16 cellular contexts compared by ENCODE assay signal in genomic region chr17:68792873-68793272, GRCh38.
DNase-seq lines count a peak whose midpoint lies in the region; ATAC-seq and TF ChIP-seq lines count a peak whose summit lies in the region.
"Had no signal": no experiment of that assay in that cellular context is flagged by ENCODE, and none has a peak within 500 bp of the region (broad histone marks: within the 10 kb centered on the region; RNA-seq: fewer than 3 reads in every experiment).

No MANE protein-coding gene starts in this region.

- H2BK5ac ChIP-seq in neuronal stem cell (ENCODE audit: low read length): no peak overlapping the region

- H3K27me3 ChIP-seq in right atrium auricular region (no peaks in the 10 kb centered on the region), neuronal stem cell (ENCODE audit: control insufficient read depth in 3 of 3, insufficient read depth in 3 of 3, low read depth in 1 of 3, low read length in 3 of 3) (no peaks in the 10 kb centered on the region), uterus (no peaks in the 10 kb centered on the region)
- H3K27me3 ChIP-seq: cardiac muscle cell had no signal

- DNase-seq in right atrium auricular region (ENCODE audit: low spot score) (no peak), Right ventricle myocardium superior (no peak), fibroblast of the aortic adventitia (ENCODE audit: low read depth) (peak; percentile 13), neuronal stem cell (ENCODE audit: low spot score) (no peak), uterus (no peak), Ammon's horn (ENCODE audit: low spot score) (no peak)
- no peak for DNase-seq in effector CD8-positive, alpha-beta T cell (lab: John Stamatoyannopoulos, UW)
- DNase-seq in activated T-cell treated with anti-CD3 and anti-CD28 coated beads, Interleukin-2, amount 50 U/mL, for 24 hours: no peak
- DNase-seq: activated naive CD8-positive, alpha-beta T cell treated with anti-CD3 and anti-CD28 coated beads, Interleukin-2, amount 10 ng/mL, durations not matched to agents 7 days and 5 days; activated T-cell treated with anti-CD3 and anti-CD28 coated beads, Interleukin-2, amount 50 U/mL, for 48 hours; MM.1S; NCI-H2081 treated with DMSO at 0.1 percent for 48 hours; NCI-H524 had no signal

- H2BK120ac ChIP-seq in neuronal stem cell (ENCODE audit: low read depth, low read length): no peak overlapping the region

- no peak overlapping the region for H3K4ac ChIP-seq in neuronal stem cell (ENCODE audit: low read length)

- H4K8ac ChIP-seq in neuronal stem cell (ENCODE audit: low read depth, low read length): no peak overlapping the region

- no peak for TF ChIP-seq CTCF in right atrium auricular region (IDR thresholded peaks at IDR 0.05)
- TF ChIP-seq CTCF in fibroblast of the aortic adventitia (IDR thresholded peaks at IDR 0.05; ENCODE audit: insufficient read depth, low read length): no peak
- TF ChIP-seq CTCF in uterus (IDR thresholded peaks at IDR 0.05): no peak

- no peak overlapping the region for H2BK12ac ChIP-seq in neuronal stem cell (ENCODE audit: low read length)

- H3K4me3 ChIP-seq in right atrium auricular region (no peak overlapping the region), fibroblast of the aortic adventitia (ENCODE audit: low read depth, low read length) (no peak overlapping the region), neuronal stem cell (ENCODE audit: low read length in 2 of 2) (no peak overlapping the region), uterus (no peak overlapping the region)
- H3K4me3 ChIP-seq: cardiac muscle cell, smooth muscle cell had no signal

- H3K4me1 Mint-ChIP-seq in activated T-cell treated with anti-CD3 and anti-CD28 coated beads, Interleukin-2, amount 50 U/mL, for 24 hours (ENCODE audit: low read depth): peaks cover 2% of the 10 kb centered on the region

- H2AK5ac ChIP-seq in neuronal stem cell (ENCODE audit: low read depth, low read length): no peak overlapping the region

- no peak overlapping the region for H3K14ac ChIP-seq in neuronal stem cell (ENCODE audit: low read length)

- WGBS in neuronal stem cell (ENCODE audit: extremely low coverage in 2 of 2, insufficient read length in 2 of 2, insufficient replicate concordance in 1 of 2), 2 donors: 100% methylated on average over 1 of the region's 2 CpGs; no CpG with 5 or more reads in 1 of the 2 donors

- H3K27me3 Mint-ChIP-seq in activated T-cell treated with anti-CD3 and anti-CD28 coated beads, Interleukin-2, amount 50 U/mL, for 24 hours: peaks cover 21% of the 10 kb centered on the region

- ATAC-seq in Right ventricle myocardium superior (ENCODE audit: poor library complexity): no peak
- ATAC-seq: SK-N-SH treated with all-trans-retinoic acid at 6 μM for 48 hours had no signal

- H4K91ac ChIP-seq in neuronal stem cell (ENCODE audit: low read depth, low read length, poor library complexity): no peak overlapping the region

- H3K79me1 ChIP-seq in neuronal stem cell (ENCODE audit: low read depth, low read length): no peaks in the 10 kb centered on the region

- no peak overlapping the region for H3K4me3 Mint-ChIP-seq in activated T-cell treated with anti-CD3 and anti-CD28 coated beads, Interleukin-2, amount 50 U/mL, for 24 hours
- H3K4me3 Mint-ChIP-seq: activated naive CD8-positive, alpha-beta T cell treated with anti-CD3 and anti-CD28 coated beads, Interleukin-2, amount 10 ng/mL, durations not matched to agents 7 days and 5 days had no signal

- intact Hi-C loops in Right ventricle myocardium superior (cut with DNase I): no loop called here
- intact Hi-C loops in uterus (cut with DNase I; ENCODE audit: low total_unique reads): no loop called here

- H3K9me3 ChIP-seq in right atrium auricular region: peaks cover 0 to 11% of the 10 kb centered on the region in 2 donors
- H3K9me3 ChIP-seq in neuronal stem cell (replicated peaks in 1 of 2; ENCODE audit: control insufficient read depth in 2 of 2, insufficient read depth in 1 of 2, low read depth in 1 of 2, low read length in 2 of 2): peaks cover 0 to 4% of the 10 kb centered on the region in 2 donors
- no peaks in the 10 kb centered on the region for H3K9me3 ChIP-seq in uterus

- peak overlapping the region; percentile 51 for H2AFZ ChIP-seq in neuronal stem cell (ENCODE audit: low read length)

- H3K4me1 ChIP-seq in right atrium auricular region (peaks cover 0 to 34% of the 10 kb centered on the region in 2 donors), neuronal stem cell (ENCODE audit: control insufficient read depth in 2 of 2, insufficient read depth in 1 of 2, low read depth in 1 of 2, low read length in 2 of 2) (peaks cover 3 to 14% of the 10 kb centered on the region in 2 donors), uterus (peaks cover 0 to 6% of the 10 kb centered on the region in 2 donors)

- no peak overlapping the region for H3K4me2 ChIP-seq in neuronal stem cell (ENCODE audit: insufficient read depth, low read length, poor library complexity, severe bottlenecking)
- H3K4me2 ChIP-seq: smooth muscle cell had no signal

- H3K27ac ChIP-seq in right atrium auricular region (peak overlapping the region; percentile 69 to 76), neuronal stem cell (replicated peaks; ENCODE audit: low read length) (no peak overlapping the region), uterus (peak overlapping the region; percentile 52 to 55)
- H3K27ac ChIP-seq: cardiac muscle cell had no signal

- no peak overlapping the region for H3K23ac ChIP-seq in neuronal stem cell (ENCODE audit: low read depth, low read length, poor library complexity)

- H3K36me3 ChIP-seq in right atrium auricular region (no peaks in the 10 kb centered on the region), neuronal stem cell (replicated peaks in 1 of 2; ENCODE audit: control insufficient read depth in 2 of 2, insufficient read depth in 2 of 2, low read length in 2 of 2) (no peaks in the 10 kb centered on the region), uterus (no peaks in the 10 kb centered on the region)
- H3K36me3 ChIP-seq: cardiac muscle cell had no signal

- H3K9me3 Mint-ChIP-seq in activated T-cell treated with anti-CD3 and anti-CD28 coated beads, Interleukin-2, amount 50 U/mL, for 24 hours: no peaks in the 10 kb centered on the region
- H3K9me3 Mint-ChIP-seq: activated naive CD8-positive, alpha-beta T cell treated with anti-CD3 and anti-CD28 coated beads, Interleukin-2, amount 10 ng/mL, durations not matched to agents 7 days and 5 days had no signal

- H3K18ac ChIP-seq in neuronal stem cell (ENCODE audit: low read length): no peak overlapping the region

- TF ChIP-seq POLR2A in uterus (IDR thresholded peaks at IDR 0.05): no peak

- H3K36me3 Mint-ChIP-seq in activated T-cell treated with anti-CD3 and anti-CD28 coated beads, Interleukin-2, amount 50 U/mL, for 24 hours (ENCODE audit: low read depth): no peaks in the 10 kb centered on the region

- H2BK15ac ChIP-seq in neuronal stem cell (ENCODE audit: low read length): no peak overlapping the region

- no peak overlapping the region for H3K9ac ChIP-seq in neuronal stem cell (ENCODE audit: low read depth, low read length, poor library complexity)

- no peak overlapping the region for H3K27ac Mint-ChIP-seq in activated T-cell treated with anti-CD3 and anti-CD28 coated beads, Interleukin-2, amount 50 U/mL, for 24 hours
- H3K27ac Mint-ChIP-seq: activated naive CD8-positive, alpha-beta T cell treated with anti-CD3 and anti-CD28 coated beads, Interleukin-2, amount 10 ng/mL, durations not matched to agents 7 days and 5 days had no signal
